8 cellular contexts compared by ENCODE assay signal in the genomic region with DNA sequence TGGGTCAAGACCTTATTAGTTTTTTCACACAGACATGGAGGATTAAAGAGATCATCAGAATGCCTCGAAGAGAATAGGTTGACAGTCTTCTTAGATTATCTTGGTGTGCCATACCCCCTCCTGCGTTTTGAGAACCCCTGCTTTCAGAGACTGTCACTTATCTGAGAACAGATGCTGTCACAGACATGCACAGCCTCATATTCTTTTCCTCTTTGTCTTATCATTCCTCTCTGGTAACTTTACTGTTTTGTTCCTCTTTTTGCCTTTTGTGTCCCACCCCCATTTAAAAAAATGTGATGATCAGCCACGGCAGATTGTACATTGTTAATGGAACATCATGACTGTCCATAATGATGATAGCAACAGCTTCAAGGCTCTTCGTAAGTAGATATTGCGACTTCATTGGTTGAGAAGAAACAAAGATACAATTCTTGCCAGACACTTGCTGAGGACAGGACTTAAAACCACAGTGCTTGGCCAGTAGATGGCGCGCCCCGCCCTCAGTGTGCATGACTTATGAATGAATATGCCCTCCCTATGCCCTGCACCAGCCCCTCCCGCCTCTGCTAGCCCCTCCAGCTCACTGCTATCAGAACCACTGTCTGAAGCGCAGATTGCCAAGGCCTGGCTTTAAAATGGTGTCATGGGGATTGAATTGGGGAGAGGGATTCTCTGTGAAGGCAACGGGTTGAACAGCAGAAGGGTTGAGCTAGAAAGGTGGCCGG. TPM values are rescaled to one million over a fixed set of nuclear protein-coding genes. Genes with fewer than 3 reads are reported as not detected.
DNase-seq lines count a peak whose midpoint lies in the region; ATAC-seq, FAIRE-seq and TF ChIP-seq lines count a peak whose summit lies in the region.

No MANE protein-coding gene starts in this region.

- H3K36me3 Mint-ChIP-seq in natural killer cell: no peaks in the 10 kb centered on the region
- no peaks in the 10 kb centered on the region for H3K36me3 Mint-ChIP-seq in stimulated activated memory B cell treated with anti-CD40 and anti-IgM and Interleukin-4, amounts not matched to agents 10 μg/mL and 1 μg/mL and 100 μg/mL, for 72 hours

- H3K9ac ChIP-seq in Karpas-422 (ENCODE audit: low read length): no peak overlapping the region

- H3K4me1 ChIP-seq in A549 (peaks cover 14% of the 10 kb centered on the region; the same call in 2 of the 3 replicates), Karpas-422 (ENCODE audit: low read length) (peaks cover 28% of the 10 kb centered on the region)

- FAIRE-seq in A549 (lab: Jason Lieb, UNC): peak; percentile 84

- H3K36me3 ChIP-seq in Karpas-422 (ENCODE audit: insufficient read depth, low read length): no peaks in the 10 kb centered on the region

- H3K9me3 Mint-ChIP-seq in natural killer cell: no peaks in the 10 kb centered on the region
- no peaks in the 10 kb centered on the region for H3K9me3 Mint-ChIP-seq in stimulated activated memory B cell treated with anti-CD40 and anti-IgM and Interleukin-4, amounts not matched to agents 10 μg/mL and 1 μg/mL and 100 μg/mL, for 72 hours

- POLR2A ChIA-PET in A549 (lab: Yijun Ruan, JAX): no interaction called here

- peak overlapping the region; percentile 64 for H3K4me2 ChIP-seq in A549
- H3K4me2 ChIP-seq in Karpas-422 (ENCODE audit: low read depth, low read length, poor library complexity, severe bottlenecking): peak overlapping the region; percentile 34

- WGBS in A549 (ENCODE audit: missing lambda C conversion rate): 11% methylated on average over 12 of the region's 12 CpGs

- H3K27ac Mint-ChIP-seq in natural killer cell: peak overlapping the region; percentile 5 to 76
- peak overlapping the region; percentile 28 for H3K27ac Mint-ChIP-seq in stimulated activated memory B cell treated with anti-CD40 and anti-IgM and Interleukin-4, amounts not matched to agents 10 μg/mL and 1 μg/mL and 100 μg/mL, for 72 hours

- DNase-seq in A549 (ENCODE audit: low read depth in 1 of 2, low spot score in 1 of 2) (peak; percentile 87 to 91), Karpas-422 (peak; percentile 93), activated T-cell treated with anti-CD3 and anti-CD28 coated beads for 4 hours (peak; percentile 78), erythroblast (lab: John Stamatoyannopoulos, UW) (peak; percentile 90 to 93), natural killer cell (peak; percentile 83)

- peaks cover 20 to 22% of the 10 kb centered on the region in 2 donors for H3K4me1 Mint-ChIP-seq in natural killer cell
- H3K4me1 Mint-ChIP-seq in stimulated activated memory B cell treated with anti-CD40 and anti-IgM and Interleukin-4, amounts not matched to agents 10 μg/mL and 1 μg/mL and 100 μg/mL, for 72 hours: peaks cover 23% of the 10 kb centered on the region

- H4K20me1 ChIP-seq in Karpas-422 (ENCODE audit: insufficient read depth, low read depth, low read length): 0 out of 2 replicates have a peak, but pooled peaks cover 4% of the 10 kb centered on the region

- intact Hi-C loops in natural killer cell (cut with micrococcal nuclease): loop anchor here (1.0 to 5.0 kb wide), 6 partner anchors 48 to 315 kb away; no protein-coding TSS in a partner anchor

- TF ChIP-seq POLR2A in A549 (IDR thresholded peaks at IDR 0.05; ENCODE audit: low read length) (no peak), erythroblast (IDR thresholded peaks at IDR 0.05; ENCODE audit: low read length) (peak; percentile 37)

- H3K27ac ChIP-seq in A549 (no peak overlapping the region), Karpas-422 (ENCODE audit: low read length) (no peak overlapping the region)

- H3K27me3 Mint-ChIP-seq in natural killer cell (ENCODE audit: low read depth in 2 of 2): no peaks in the 10 kb centered on the region
- no peaks in the 10 kb centered on the region for H3K27me3 Mint-ChIP-seq in stimulated activated memory B cell treated with anti-CD40 and anti-IgM and Interleukin-4, amounts not matched to agents 10 μg/mL and 1 μg/mL and 100 μg/mL, for 72 hours

- no peak overlapping the region for H2AFZ ChIP-seq in Karpas-422 (ENCODE audit: low read length)

- CTCF ChIA-PET in A549 (lab: Yijun Ruan, JAX): interaction anchor here (0.5 to 22.8 kb wide), 85 partner anchors 9 to 517 kb away, joined by 3 to 323 read pairs (median 5); a partner anchor contains a TSS

- H3K9me2 ChIP-seq in Karpas-422 (replicated peaks; ENCODE audit: insufficient read depth, low read length): no peaks in the 10 kb centered on the region

- no peaks in the 10 kb centered on the region; the same call in 1 of the 2 replicates for H3K27me3 ChIP-seq in Karpas-422 (ENCODE audit: low read length)

- no peak for TF ChIP-seq EP300 in A549 (IDR thresholded peaks at IDR 0.05)

- TF ChIP-seq CTCF in A549 (IDR thresholded peaks at IDR 0.05) (peak; percentile 98), natural killer cell (IDR thresholded peaks at IDR 0.05) (peak; percentile 86)

- peak; percentile 94 to 96 for TF ChIP-seq RAD21 in A549 (conservative IDR thresholded peaks at IDR 0.05 in 1 of 2, IDR thresholded peaks at IDR 0.05 in 1 of 2)

- no peaks in the 10 kb centered on the region for H3K79me2 ChIP-seq in Karpas-422 (ENCODE audit: low read length)

- no peak overlapping the region for H3K4me3 ChIP-seq in A549
- no peak overlapping the region for H3K4me3 ChIP-seq in Karpas-422 (ENCODE audit: low read length)

- peak overlapping the region; percentile 77 for H3K4me3 Mint-ChIP-seq in natural killer cell
- peak overlapping the region; percentile 10 for H3K4me3 Mint-ChIP-seq in stimulated activated memory B cell treated with anti-CD40 and anti-IgM and Interleukin-4, amounts not matched to agents 10 μg/mL and 1 μg/mL and 100 μg/mL, for 72 hours

- H3K9me3 ChIP-seq in A549 (no peaks in the 10 kb centered on the region; the same call in 2 of the 3 replicates), Karpas-422 (ENCODE audit: low read length) (no peaks in the 10 kb centered on the region)

- ATAC-seq in A549: peak; percentile 49 to 80; a peak in 5 of 6 replicates
- peak; percentile 45 for ATAC-seq in GM18867 (IDR thresholded peaks at IDR 0.05; ENCODE audit: unreplicated experiment)
- ATAC-seq in natural killer cell: peak; percentile 42 to 61 (median 47)
- peak; percentile 59 for ATAC-seq in stimulated activated memory B cell treated with anti-CD40 and anti-IgM and Interleukin-4, amounts not matched to agents 10 μg/mL and 1 μg/mL and 100 μg/mL, for 72 hours

TF ChIP-seq in A549, 52 proteins besides CTCF, POLR2A, EP300 and RAD21:
- TF ChIP-seq KDM5A (IDR thresholded peaks at IDR 0.05) (0 out of 2 replicates have a peak, but pooled peaks have one; percentile 29), RFX5 (IDR thresholded peaks at IDR 0.05) (0 out of 2 replicates have a peak, but pooled peaks have one; percentile 24), SMC3 (IDR thresholded peaks at IDR 0.05) (peak; percentile 79), BHLHE40 (IDR thresholded peaks at IDR 0.05; ENCODE audit: low read depth, low read length) (no peak), MYC (IDR thresholded peaks at IDR 0.05; ENCODE audit: borderline replicate concordance, low read length) (no peak)
TF ChIP-seq in A549: peak in this region for 3.

TF ChIP-seq in PFSK-1, 5 proteins besides CTCF, POLR2A, EP300 and RAD21 (continues in another document):
- no peak for TF ChIP-seq SIN3A (IDR thresholded peaks at IDR 0.05; ENCODE audit: borderline replicate concordance, insufficient read depth, low read length)
- TF ChIP-seq FOXP2 (optimal IDR thresholded peaks at IDR 0.05; ENCODE audit: borderline replicate concordance, extremely low read depth, extremely low read length, insufficient read depth): peak; percentile 23
- TF ChIP-seq, protein P1, sequence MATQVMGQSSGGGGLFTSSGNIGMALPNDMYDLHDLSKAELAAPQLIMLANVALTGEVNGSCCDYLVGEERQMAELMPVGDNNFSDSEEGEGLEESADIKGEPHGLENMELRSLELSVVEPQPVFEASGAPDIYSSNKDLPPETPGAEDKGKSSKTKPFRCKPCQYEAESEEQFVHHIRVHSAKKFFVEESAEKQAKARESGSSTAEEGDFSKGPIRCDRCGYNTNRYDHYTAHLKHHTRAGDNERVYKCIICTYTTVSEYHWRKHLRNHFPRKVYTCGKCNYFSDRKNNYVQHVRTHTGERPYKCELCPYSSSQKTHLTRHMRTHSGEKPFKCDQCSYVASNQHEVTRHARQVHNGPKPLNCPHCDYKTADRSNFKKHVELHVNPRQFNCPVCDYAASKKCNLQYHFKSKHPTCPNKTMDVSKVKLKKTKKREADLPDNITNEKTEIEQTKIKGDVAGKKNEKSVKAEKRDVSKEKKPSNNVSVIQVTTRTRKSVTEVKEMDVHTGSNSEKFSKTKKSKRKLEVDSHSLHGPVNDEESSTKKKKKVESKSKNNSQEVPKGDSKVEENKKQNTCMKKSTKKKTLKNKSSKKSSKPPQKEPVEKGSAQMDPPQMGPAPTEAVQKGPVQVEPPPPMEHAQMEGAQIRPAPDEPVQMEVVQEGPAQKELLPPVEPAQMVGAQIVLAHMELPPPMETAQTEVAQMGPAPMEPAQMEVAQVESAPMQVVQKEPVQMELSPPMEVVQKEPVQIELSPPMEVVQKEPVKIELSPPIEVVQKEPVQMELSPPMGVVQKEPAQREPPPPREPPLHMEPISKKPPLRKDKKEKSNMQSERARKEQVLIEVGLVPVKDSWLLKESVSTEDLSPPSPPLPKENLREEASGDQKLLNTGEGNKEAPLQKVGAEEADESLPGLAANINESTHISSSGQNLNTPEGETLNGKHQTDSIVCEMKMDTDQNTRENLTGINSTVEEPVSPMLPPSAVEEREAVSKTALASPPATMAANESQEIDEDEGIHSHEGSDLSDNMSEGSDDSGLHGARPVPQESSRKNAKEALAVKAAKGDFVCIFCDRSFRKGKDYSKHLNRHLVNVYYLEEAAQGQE (IDR thresholded peaks at IDR 0.05; ENCODE audit: insufficient read depth in 1 of 2, low read depth in 2 of 2, low read length in 2 of 2): no peak

RNA-seq across cellular contexts. Expression of a gene that starts 2.6 kb away (rescaled TPM):
- 10.8 and 11.2 TPM in 2 replicates for polyA plus RNA-seq in A549 (2011; rRNA removed)
- polyA plus RNA-seq in A549 (2012; cell fraction: cytosol; rRNA removed): 2.4 and 3.1 TPM in 2 replicates
- polyA plus RNA-seq in A549 (2012; cell fraction: nucleus; rRNA removed): 1.2 and 1.5 TPM in 2 replicates
- 3.1 to 3.9 TPM (median 3.7 TPM) in 3 replicates for polyA plus RNA-seq in A549 (2017; fragmentation: RNase III; extraction: RNeasy Plus Mini Kit Qiagen cat#74134 plus additional on column Dnase treatment)
- polyA minus RNA-seq in A549 (2011; rRNA and poly(A)+ RNA removed): 5.5 and 10.7 TPM in 2 replicates
- total RNA-seq in Karpas-422 (2014; rRNA removed; shearing (Covaris generic); ENCODE audit: low replicate concordance): 2.7 and 3.8 TPM in 2 replicates
- polyA plus RNA-seq in PFSK-1 (2012; ENCODE audit: insufficient read length, low read depth): 142 TPM
- total RNA-seq in natural killer cell: 100 to 1,000 TPM; 150 to 185 (median 169) TPM

RNA-seq across cellular contexts. Expression of a gene that starts 8.1 kb away (rescaled TPM):
- polyA plus RNA-seq in A549 (2011; rRNA removed) (63.4 and 106 TPM in 2 replicates), A549 (2017; fragmentation: RNase III; extraction: RNeasy Plus Mini Kit Qiagen cat#74134 plus additional on column Dnase treatment) (104 to 126 TPM (median 106 TPM) in 3 replicates)
- polyA plus RNA-seq in A549 (2012; cell fraction: cytosol; rRNA removed): 36.6 and 41.6 TPM in 2 replicates
- 15.5 and 18.5 TPM in 2 replicates for polyA plus RNA-seq in A549 (2012; cell fraction: nucleus; rRNA removed)
- 18.3 and 18.5 TPM in 2 replicates for polyA minus RNA-seq in A549 (2011; rRNA and poly(A)+ RNA removed)
- 18.7 TPM in 2 replicates for total RNA-seq in Karpas-422 (2014; rRNA removed; shearing (Covaris generic); ENCODE audit: low replicate concordance)
- 161 TPM for polyA plus RNA-seq in PFSK-1 (2012; ENCODE audit: insufficient read length, low read depth)
- total RNA-seq in natural killer cell: 10 to 100 TPM; 57.4 to 58.2 (median 58.0) TPM

Comparison
In these comparisons a context has a peak if more than half of its experiments do, and no peak if none do; other contexts are left out.
1. RNA of a gene that starts 2.6 kb away (total RNA-seq): 150 to 185 TPM in natural killer cell; 2.7 to 3.8 TPM in Karpas-422; every median in the first group is over 10 times any median in the second.
2. Peak in every context shown above with its lines, with median percentiles within 50 percentile points of each other: ATAC-seq and DNase-seq.